8 cellular contexts compared by ENCODE assay signal in genomic region chr9:134365791-134366222, GRCh38. TPM values are rescaled to one million over a fixed set of nuclear protein-coding genes. Genes with fewer than 3 reads are reported as not detected.
A peak's percentile ranks its signal among the peaks of the same experiment; 100 is the strongest.
DNase-seq lines count a peak whose midpoint lies in the region; ATAC-seq and TF ChIP-seq lines count a peak whose summit lies in the region.

No MANE protein-coding gene starts in this region.

- TF ChIP-seq CTCF in Peyer's patch (IDR thresholded peaks at IDR 0.05) (peak in 1 of 6 experiments; percentile 6), fibroblast of pulmonary artery (IDR thresholded peaks at IDR 0.05; ENCODE audit: low read length, missing control alignments) (no peak), gastrocnemius medialis (IDR thresholded peaks at IDR 0.05 in 4 of 5, conservative IDR thresholded peaks at IDR 0.05 in 1 of 5) (peak in 2 of 5 experiments; percentile 31 to 47)

- intact Hi-C loops in gastrocnemius medialis (cut with DNase I; ENCODE audit: low total_unique reads): loop anchor here (1.0 to 2.0 kb wide), 2 partner anchors 40 to 77 kb away; partner anchors contain the start of gene RXRA

- ATAC-seq in gastrocnemius medialis: peak; percentile 75 to 78
- no peak for ATAC-seq in GM19452 (IDR thresholded peaks at IDR 0.05; ENCODE audit: unreplicated experiment)

- TF ChIP-seq POLR2A in Peyer's patch (IDR thresholded peaks at IDR 0.05) (no peak), gastrocnemius medialis (IDR thresholded peaks at IDR 0.05) (no peak)

- DNase-seq in ELF-1 (ENCODE audit: low read depth, low spot score) (peak; percentile 63), Peyer's patch (no peak), fibroblast of pulmonary artery (ENCODE audit: low read depth) (peak; percentile 18), gastrocnemius medialis (peak; percentile 86 to 97), GDM1 (lab: John Stamatoyannopoulos, UW) (no peak), NCI-H2029 treated with DMSO at 0.1 percent for 48 hours (lab: John Stamatoyannopoulos, UW) (no peak), hippocampal formation (lab: John Stamatoyannopoulos, UW) (no peak)

- H3K4me3 ChIP-seq in Peyer's patch: peak overlapping the region in 2 of 4 donors; percentile 19 to 25
- H3K4me3 ChIP-seq in fibroblast of pulmonary artery (replicated peaks; ENCODE audit: low read depth, low read length): no peak overlapping the region
- H3K4me3 ChIP-seq in gastrocnemius medialis: peak overlapping the region; percentile 30 to 41 (median 38)

- H3K36me3 ChIP-seq in Peyer's patch (no peaks in the 10 kb centered on the region), gastrocnemius medialis (no peaks in the 10 kb centered on the region)

- H3K27me3 ChIP-seq in Peyer's patch (no peaks in the 10 kb centered on the region), gastrocnemius medialis (no peaks in the 10 kb centered on the region)

- H3K4me1 ChIP-seq in Peyer's patch (peaks cover 0 to 80% (median 13%) of the 10 kb centered on the region in 4 donors), gastrocnemius medialis (peaks cover 83 to 84% of the 10 kb centered on the region in 2 donors)

- H3K9me3 ChIP-seq in Peyer's patch (no peaks in the 10 kb centered on the region), gastrocnemius medialis (no peaks in the 10 kb centered on the region)

- in situ Hi-C loops in gastrocnemius medialis (cut with MboI; ENCODE audit: low sequenced_read_pairs in 4 of 4): no loop called here

- H3K27ac ChIP-seq in Peyer's patch: peak overlapping the region; percentile 60 to 87 (median 78)
- peak overlapping the region; percentile 92 to 97 (median 96) for H3K27ac ChIP-seq in gastrocnemius medialis

RNA-seq across cellular contexts. Expression of gene RXRA, which starts 39.6 kb away (rescaled TPM):
- total RNA-seq in Peyer's patch (10 to 100 TPM; 54.5 to 83.6 (median 65.4) TPM), gastrocnemius medialis (100 to 1,000 TPM in 3 of 4 donors, 10 to 100 TPM in 1; 70.8 to 224 (median 160) TPM)

Comparison
In these comparisons a context has a peak if more than half of its experiments do, and no peak if none do; other contexts are left out.
1. DNase-seq: peak in ELF-1 (single experiment), fibroblast of pulmonary artery (single experiment) and gastrocnemius medialis (2 of 2); none in Peyer's patch (0 of 3), GDM1 (single experiment), NCI-H2029 treated with DMSO at 0.1 percent for 48 hours (single experiment) and hippocampal formation (0 of 2).